9 cellular contexts compared by ENCODE assay signal in genomic region chr17:37483311-37484039, GRCh38. TPM values are rescaled to one million over a fixed set of nuclear protein-coding genes. Genes with fewer than 3 reads are reported as not detected.
DNase-seq lines count a peak whose midpoint lies in the region; ATAC-seq and TF ChIP-seq lines count a peak whose summit lies in the region.
"Had no signal": no experiment of that assay in that cellular context is flagged by ENCODE, and none has a peak within 500 bp of the region (broad histone marks: within the 10 kb centered on the region; RNA-seq: fewer than 3 reads in every experiment).

No MANE protein-coding gene starts in this region.

- H3K9me3 ChIP-seq in mammary epithelial cell (replicated peaks; ENCODE audit: insufficient read depth, low read length): no peaks in the 10 kb centered on the region
- no peaks in the 10 kb centered on the region for H3K9me3 ChIP-seq in uterus

- TF ChIP-seq POLR2A in uterus (IDR thresholded peaks at IDR 0.05): no peak

- CTCF ChIA-PET in MCF 10A (lab: Yijun Ruan, JAX): interaction anchor here (2.0 kb wide), 1 partner anchor 38 kb away, joined by 8 read pairs; no protein-coding TSS in a partner anchor
- CTCF ChIA-PET in mammary epithelial cell (lab: Charles Lee; ENCODE audit: low non-redundant PET): no interaction called here
- CTCF ChIA-PET in RWPE1 (lab: Yijun Ruan, JAX): no interaction called here

- no peak overlapping the region for H3K27ac Mint-ChIP-seq in MCF 10A (ENCODE audit: low read depth, unreplicated experiment)
- no peak overlapping the region for H3K27ac Mint-ChIP-seq in T-helper 2 cell treated with Interferon-gamma antibody and Interleukin-4, amounts not matched to agents 5 μg/mL and 100 μg/mL, for 36 hours
- H3K27ac Mint-ChIP-seq: effector memory CD8-positive, alpha-beta T cell had no signal

- H3K36me3 ChIP-seq in mammary epithelial cell (ENCODE audit: insufficient read depth, low read length) (peaks cover 5% of the 10 kb centered on the region), uterus (no peaks in the 10 kb centered on the region)

- H3K27me3 ChIP-seq in mammary epithelial cell (ENCODE audit: insufficient read depth, low read length): no peaks in the 10 kb centered on the region
- H3K27me3 ChIP-seq in uterus: no peaks in the 10 kb centered on the region

- H2AFZ ChIP-seq in mammary epithelial cell (ENCODE audit: low read depth, low read length): no peak overlapping the region

- POLR2A ChIA-PET in MCF 10A (lab: Yijun Ruan, JAX) (interaction anchor here (0.7 to 6.6 kb wide), 5 partner anchors 8 to 319 kb away, joined by 3 to 60 read pairs (median 4); no protein-coding TSS in a partner anchor), RWPE1 (lab: Yijun Ruan, JAX; ENCODE audit: low non-redundant PET) (no interaction called here)

- BruUV-seq in MCF 10A (replicated peaks; lab: Mats Ljungman, UMichigan) (no TSS peak), mammary epithelial cell (replicated peaks; lab: Mats Ljungman, UMichigan) (no TSS peak)

- H3K4me1 ChIP-seq in mammary epithelial cell (ENCODE audit: insufficient read depth, low read length): peaks cover 14% of the 10 kb centered on the region
- no peaks in the 10 kb centered on the region for H3K4me1 ChIP-seq in uterus

- TF ChIP-seq CTCF in MCF 10A (IDR thresholded peaks at IDR 0.05; ENCODE audit: unreplicated experiment): no peak
- TF ChIP-seq CTCF in mammary epithelial cell (conservative IDR thresholded peaks at IDR 0.05 in 1 of 2, IDR thresholded peaks at IDR 0.05 in 1 of 2; ENCODE audit: extremely low read depth in 1 of 2, insufficient read depth in 1 of 2, low read depth in 1 of 2, low read length in 2 of 2): no peak
- no peak for TF ChIP-seq CTCF in RWPE1 (conservative IDR thresholded peaks at IDR 0.05; ENCODE audit: low read depth)
- no peak for TF ChIP-seq CTCF in uterus (IDR thresholded peaks at IDR 0.05)

- no peaks in the 10 kb centered on the region for H3K79me2 ChIP-seq in mammary epithelial cell (ENCODE audit: insufficient read depth, low read length)

- intact Hi-C loops in MCF 10A (cut with micrococcal nuclease) (no loop called here), mammary epithelial cell (cut with micrococcal nuclease) (loop anchor here (10.0 kb wide), 1 partner anchor 629 kb away; no protein-coding TSS in a partner anchor), head of caudate nucleus (cut with DNase I) (no loop called here), uterus (cut with DNase I; ENCODE audit: low total_unique reads) (no loop called here)

- H3K9me3 Mint-ChIP-seq in MCF 10A (ENCODE audit: unreplicated experiment): no peaks in the 10 kb centered on the region
- H3K9me3 Mint-ChIP-seq in T-helper 2 cell treated with Interferon-gamma antibody and Interleukin-4, amounts not matched to agents 5 μg/mL and 100 μg/mL, for 36 hours: no peaks in the 10 kb centered on the region
- H3K9me3 Mint-ChIP-seq: effector memory CD8-positive, alpha-beta T cell had no signal

- H3K4me3 ChIP-seq in mammary epithelial cell (replicated peaks in 1 of 3; ENCODE audit: insufficient read depth in 1 of 3, low read depth in 2 of 3, low read length in 3 of 3) (no peak overlapping the region), uterus (no peak overlapping the region)

- DNase-seq in MCF 10A (ENCODE audit: unreplicated experiment) (peak; percentile 56), mammary epithelial cell (no peak), RWPE1 (ENCODE audit: low spot score) (no peak), head of caudate nucleus (peak in 38 of 42 donors; percentile 20 to 85 (median 46)), uterus (peak; percentile 32 to 36)
- DNase-seq in T-helper 2 cell treated with Interferon-gamma antibody and Interleukin-4, amounts not matched to agents 5 μg/mL and 100 μg/mL, for 36 hours (ENCODE audit: low spot score): no peak
- DNase-seq: effector memory CD8-positive, alpha-beta T cell had no signal

- H3K27ac ChIP-seq in mammary epithelial cell (ENCODE audit: insufficient read depth, low read depth, low read length) (no peak overlapping the region), RWPE1 (peak overlapping the region; percentile 20; the same call in 1 of the 2 replicates), uterus (no peak overlapping the region)

- no peaks in the 10 kb centered on the region for H3K27me3 Mint-ChIP-seq in MCF 10A (ENCODE audit: insufficient read depth, unreplicated experiment)
- no peaks in the 10 kb centered on the region for H3K27me3 Mint-ChIP-seq in T-helper 2 cell treated with Interferon-gamma antibody and Interleukin-4, amounts not matched to agents 5 μg/mL and 100 μg/mL, for 36 hours (ENCODE audit: low read depth)
- H3K27me3 Mint-ChIP-seq: effector memory CD8-positive, alpha-beta T cell had no signal

- in situ Hi-C loops in mammary epithelial cell (cut with MboI; ENCODE audit: low sequenced_read_pairs in 2 of 2): no loop called here

- H4K20me1 ChIP-seq in mammary epithelial cell (ENCODE audit: insufficient read depth, low read length): no peaks in the 10 kb centered on the region

- ATAC-seq in HG03342 (IDR thresholded peaks at IDR 0.05; ENCODE audit: unreplicated experiment) (no peak), HG03108 (IDR thresholded peaks at IDR 0.05; ENCODE audit: unreplicated experiment) (no peak)
- ATAC-seq: effector memory CD8-positive, alpha-beta T cell had no signal

- H3K9ac ChIP-seq in mammary epithelial cell (ENCODE audit: insufficient read depth, low read length): no peak overlapping the region

- H3K4me3 Mint-ChIP-seq in MCF 10A (ENCODE audit: unreplicated experiment): no peak overlapping the region
- H3K4me3 Mint-ChIP-seq in T-helper 2 cell treated with Interferon-gamma antibody and Interleukin-4, amounts not matched to agents 5 μg/mL and 100 μg/mL, for 36 hours: no peak overlapping the region
- H3K4me3 Mint-ChIP-seq: effector memory CD8-positive, alpha-beta T cell had no signal

- dilution Hi-C loops in mammary epithelial cell (cut with HindIII; ENCODE audit: low sequenced_read_pairs): no loop called here

- 87% methylated on average over 4 of the region's 5 CpGs for WGBS in mammary epithelial cell (ENCODE audit: low coverage, missing lambda C conversion rate)

- no peak overlapping the region for H3K4me2 ChIP-seq in mammary epithelial cell (ENCODE audit: insufficient read depth, low read depth, low read length)

- peaks cover 17% of the 10 kb centered on the region for H3K36me3 Mint-ChIP-seq in MCF 10A (ENCODE audit: insufficient read depth, unreplicated experiment)
- H3K36me3 Mint-ChIP-seq in T-helper 2 cell treated with Interferon-gamma antibody and Interleukin-4, amounts not matched to agents 5 μg/mL and 100 μg/mL, for 36 hours (ENCODE audit: low read depth): peaks cover 18% of the 10 kb centered on the region

- peaks cover 27% of the 10 kb centered on the region for H3K4me1 Mint-ChIP-seq in MCF 10A (ENCODE audit: insufficient read depth, unreplicated experiment)
- peaks cover 19% of the 10 kb centered on the region for H3K4me1 Mint-ChIP-seq in T-helper 2 cell treated with Interferon-gamma antibody and Interleukin-4, amounts not matched to agents 5 μg/mL and 100 μg/mL, for 36 hours (ENCODE audit: low read depth)

RNA-seq across cellular contexts. Expression of gene DUSP14, which starts 6.2 kb away (rescaled TPM):
- total RNA-seq in MCF 10A (2022) (31.7 and 39.4 TPM in 2 replicates), mammary epithelial cell (100 to 1,000 TPM; 121 to 148 TPM), uterus (10 to 100 TPM; 10.4 to 70.0 (median 32.6) TPM)
- 132 TPM for polyA plus RNA-seq in mammary epithelial cell
- polyA minus RNA-seq in mammary epithelial cell: 69.3 TPM

Comparison
In these comparisons a context has a peak if more than half of its experiments do, and no peak if none do; other contexts are left out.
1. DNase-seq: peak in MCF 10A (single experiment), head of caudate nucleus (38 of 42) and uterus (2 of 2); none in mammary epithelial cell (single experiment), RWPE1 (single experiment) and T-helper 2 cell treated with Interferon-gamma antibody and Interleukin-4, amounts not matched to agents 5 μg/mL and 100 μg/mL, for 36 hours (single experiment).